In the genomic region with DNA sequence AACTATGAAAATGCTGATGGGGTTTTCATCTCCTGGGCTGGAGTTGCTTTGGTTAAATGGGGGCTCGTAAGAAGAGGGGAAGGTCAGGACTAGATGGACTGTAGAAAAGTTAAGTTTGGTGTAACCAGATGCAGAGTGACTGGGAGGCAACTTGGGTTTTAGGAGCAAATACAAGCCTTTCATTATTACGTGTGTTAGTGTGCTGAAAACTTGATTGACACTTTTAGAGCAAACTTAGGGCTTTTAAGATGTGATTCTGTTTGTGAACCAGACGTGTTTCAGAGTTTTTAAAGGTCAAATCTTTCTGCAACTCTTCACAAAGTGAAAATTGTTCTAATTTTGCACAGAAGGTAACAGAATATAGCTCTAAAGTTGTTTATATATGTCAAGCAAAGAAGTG, we compare ENCODE assay signal across 18 cellular contexts.
A peak's percentile ranks its signal among the peaks of the same experiment; 100 is the strongest.
DNase-seq lines count a peak whose midpoint lies in the region; ATAC-seq, FAIRE-seq and TF ChIP-seq lines count a peak whose summit lies in the region.
"Had no signal": no experiment of that assay in that cellular context is flagged by ENCODE, and none has a peak within 500 bp of the region (broad histone marks: within the 10 kb centered on the region; RNA-seq: fewer than 3 reads in every experiment).

No MANE protein-coding gene starts in this region.

- peak; percentile 26 for FAIRE-seq in GM18507 (lab: Jason Lieb, UNC)
- FAIRE-seq: A204.1, H54 had no signal

- H3K4me1 ChIP-seq in HEK293 (ENCODE audit: control insufficient read depth, insufficient read depth, low read length), result no peaks in the 10 kb centered on the region
- no peaks in the 10 kb centered on the region for H3K4me1 ChIP-seq in mammary epithelial cell (ENCODE audit: insufficient read depth, low read length)

- H3K9me3 ChIP-seq in HEK293 (ENCODE audit: control insufficient read depth, insufficient read depth, low read depth, low read length) (no peaks in the 10 kb centered on the region), WERI-Rb-1 (ENCODE audit: severe bottlenecking) (no peaks in the 10 kb centered on the region), mammary epithelial cell (replicated peaks; ENCODE audit: insufficient read depth, low read length) (no peaks in the 10 kb centered on the region)
- H3K9me3 ChIP-seq: BLaER1 had no signal

- H3K4me2 ChIP-seq in mammary epithelial cell (ENCODE audit: insufficient read depth, low read depth, low read length), result no peak overlapping the region
- H3K4me2 ChIP-seq: BLaER1 had no signal

- H3K4me1 Mint-ChIP-seq in nephron, result peaks cover 62% of the 10 kb centered on the region
- H3K4me1 Mint-ChIP-seq: CD4-positive, alpha-beta memory T cell had no signal

- no peaks in the 10 kb centered on the region for H3K27me3 Mint-ChIP-seq in nephron (ENCODE audit: low read depth)

- H3K9me3 Mint-ChIP-seq in nephron, result no peaks in the 10 kb centered on the region
- H3K9me3 Mint-ChIP-seq: CD14-positive monocyte; CD4-positive, alpha-beta memory T cell had no signal

- no TSS peak for BruUV-seq in mammary epithelial cell (replicated peaks; lab: Mats Ljungman, UMichigan)

- CTCF ChIA-PET in HEK293 (lab: Yijun Ruan, JAX) (interaction anchor here (0.7 to 1.1 kb wide), 3 partner anchors 26 to 398 kb away, joined by 3 to 5 read pairs (median 3); no protein-coding TSS in a partner anchor), mammary epithelial cell (lab: Charles Lee; ENCODE audit: low non-redundant PET) (no interaction called here)

- POLR2A ChIA-PET in HEK293 (lab: Yijun Ruan, JAX), result no interaction called here

- H4K20me1 ChIP-seq in mammary epithelial cell (ENCODE audit: insufficient read depth, low read length), result no peaks in the 10 kb centered on the region
- H4K20me1 ChIP-seq: BLaER1 had no signal

- H3K27me3 ChIP-seq in WERI-Rb-1 (ENCODE audit: insufficient read depth, low read depth, severe bottlenecking) (no peaks in the 10 kb centered on the region), mammary epithelial cell (ENCODE audit: insufficient read depth, low read length) (no peaks in the 10 kb centered on the region)
- H3K27me3 ChIP-seq: BLaER1 had no signal

- no peak overlapping the region for H3K4me3 Mint-ChIP-seq in nephron
- H3K4me3 Mint-ChIP-seq: CD14-positive monocyte; CD4-positive, alpha-beta memory T cell had no signal

- dilution Hi-C loops in mammary epithelial cell (cut with HindIII; ENCODE audit: low sequenced_read_pairs), result no loop called here

- in situ Hi-C loops in mammary epithelial cell (cut with MboI; ENCODE audit: low sequenced_read_pairs in 2 of 2), result no loop called here
- in situ Hi-C loops in ACHN (cut with HindIII; ENCODE audit: low pct_ligation_motif_present, low pct_unique_long_range_greater_than_20kb, low sequenced_read_pairs), result no loop called here

- DNase-seq in GM18507 (ENCODE audit: extremely low spot score, insufficient read length, low read depth) (no peak), WERI-Rb-1 (no peak), mammary epithelial cell (no peak), glomerular visceral epithelial cell (ENCODE audit: extremely low spot score) (no peak), ACHN (no peak)
- DNase-seq: CD4-positive, alpha-beta memory T cell; DMS153; DMS79; GDM1; HCEC 1CT; KG1 had no signal

- intact Hi-C loops in mammary epithelial cell (cut with micrococcal nuclease), result no loop called here

- H3K9ac ChIP-seq in mammary epithelial cell (ENCODE audit: insufficient read depth, low read length), result no peak overlapping the region
- H3K9ac ChIP-seq: BLaER1 had no signal

- 34% methylated on average over 3 of the region's 3 CpGs for WGBS in mammary epithelial cell (ENCODE audit: low coverage, missing lambda C conversion rate)

- H3K36me3 Mint-ChIP-seq in nephron (ENCODE audit: low read depth), result no peaks in the 10 kb centered on the region
- H3K36me3 Mint-ChIP-seq: CD14-positive monocyte; CD4-positive, alpha-beta memory T cell had no signal

- no peaks in the 10 kb centered on the region for H3K36me3 ChIP-seq in HEK293 (ENCODE audit: control insufficient read depth in 2 of 2, insufficient read depth in 1 of 2, low read length in 2 of 2)
- H3K36me3 ChIP-seq in WERI-Rb-1, result no peaks in the 10 kb centered on the region
- H3K36me3 ChIP-seq in mammary epithelial cell (ENCODE audit: insufficient read depth, low read length), result no peaks in the 10 kb centered on the region
- H3K36me3 ChIP-seq: BLaER1 had no signal

- no peak for TF ChIP-seq CTCF in HEK293 (tag by site-specific recombination; IDR thresholded peaks at IDR 0.05)
- no peak for TF ChIP-seq CTCF in WERI-Rb-1 (IDR thresholded peaks at IDR 0.05; ENCODE audit: low read depth, low read length)
- TF ChIP-seq CTCF in nephron (IDR thresholded peaks at IDR 0.05; ENCODE audit: unreplicated experiment in 3 of 3), result no peak
- TF ChIP-seq CTCF in mammary epithelial cell (conservative IDR thresholded peaks at IDR 0.05 in 1 of 2, IDR thresholded peaks at IDR 0.05 in 1 of 2; ENCODE audit: extremely low read depth in 1 of 2, insufficient read depth in 1 of 2, low read depth in 1 of 2, low read length in 2 of 2), result no peak

- ATAC-seq in HG03565 (IDR thresholded peaks at IDR 0.05; ENCODE audit: unreplicated experiment), result no peak

- H3K79me2 ChIP-seq in mammary epithelial cell (ENCODE audit: insufficient read depth, low read length), result no peaks in the 10 kb centered on the region

- H3K27ac ChIP-seq in HEK293 (ENCODE audit: extremely low read depth, low read depth, low read length) (no peak overlapping the region), WERI-Rb-1 (peak overlapping the region; percentile 74), mammary epithelial cell (ENCODE audit: insufficient read depth, low read depth, low read length) (no peak overlapping the region)
- H3K27ac ChIP-seq: BLaER1 had no signal

- H3K27ac Mint-ChIP-seq in nephron, result peak overlapping the region in 2 of 3 experiments; percentile 53 to 69
- H3K27ac Mint-ChIP-seq: CD14-positive monocyte; CD4-positive, alpha-beta memory T cell had no signal

- no peak overlapping the region for H2AFZ ChIP-seq in mammary epithelial cell (ENCODE audit: low read depth, low read length)

- H3K4me3 ChIP-seq in HEK293 (ENCODE audit: low read depth, low read length) (no peak overlapping the region), WERI-Rb-1 (ENCODE audit: low read depth, low read length) (peak overlapping the region; percentile 35), mammary epithelial cell (replicated peaks in 1 of 3; ENCODE audit: insufficient read depth in 1 of 3, low read depth in 2 of 3, low read length in 3 of 3) (no peak overlapping the region)
- H3K4me3 ChIP-seq: BLaER1 had no signal

TF ChIP-seq in HEK293, 187 proteins besides CTCF, POLR2A, EP300 and RAD21:
- TF ChIP-seq ZNF23 (tag by site-specific recombination; IDR thresholded peaks at IDR 0.05; ENCODE audit: borderline replicate concordance), result no peak
- 0 out of 2 replicates have a peak, but pooled peaks have one; percentile 36 for TF ChIP-seq ZNF843 (tag by site-specific recombination; IDR thresholded peaks at IDR 0.05)
- no peak for TF ChIP-seq GLI2 (tag by site-specific recombination; IDR thresholded peaks at IDR 0.05; ENCODE audit: borderline replicate concordance, low read depth)
- no peak for TF ChIP-seq ZNF175 (tag by site-specific recombination; IDR thresholded peaks at IDR 0.05)
- TF ChIP-seq ZNF423 (tag by site-specific recombination; IDR thresholded peaks at IDR 0.05), result no peak
- no peak for TF ChIP-seq GLIS1 (tag by site-specific recombination; IDR thresholded peaks at IDR 0.05)
